In the genomic region with DNA sequence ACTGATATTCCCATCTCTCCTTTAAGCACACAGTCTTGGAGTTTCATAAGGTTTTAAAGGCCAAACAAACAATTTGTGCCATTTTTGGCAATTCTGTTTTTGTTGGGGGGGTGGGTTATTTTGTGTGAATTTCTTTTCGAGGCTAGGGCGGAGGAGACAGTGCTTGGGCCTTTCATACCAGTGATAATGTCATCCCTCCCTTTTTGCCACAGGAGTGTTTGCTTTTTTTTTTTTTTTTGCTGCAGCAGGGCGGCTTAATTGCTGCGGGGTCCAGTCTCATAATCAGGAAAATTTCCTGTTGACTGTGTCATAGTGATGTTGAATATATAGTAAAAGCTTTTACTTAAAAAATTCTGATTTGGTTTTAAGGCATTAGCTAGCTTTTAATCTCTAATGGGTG, we compare ENCODE assay signal across 8 cellular contexts. TPM values are rescaled to one million over a fixed set of nuclear protein-coding genes. Genes with fewer than 3 reads are reported as not detected.
DNase-seq lines count a peak whose midpoint lies in the region; ATAC-seq and TF ChIP-seq lines count a peak whose summit lies in the region.

No MANE protein-coding gene starts in this region.

- no peaks in the 10 kb centered on the region; a peak in 2 of 4 replicates for H3K36me3 ChIP-seq in HCT116 (ENCODE audit: control insufficient read depth in 1 of 2, insufficient read depth in 2 of 2, low read length in 2 of 2)
- peaks cover 7% of the 10 kb centered on the region; the same call in 1 of the 2 replicates for H3K36me3 ChIP-seq in SK-N-MC (ENCODE audit: insufficient read depth, low read length)
- H3K36me3 ChIP-seq in skeletal muscle tissue (ENCODE audit: control insufficient read depth in 3 of 3, insufficient read depth in 3 of 3, low read length in 3 of 3): no peaks in the 10 kb centered on the region

- TF ChIP-seq POLR2A in HCT116 (IDR thresholded peaks at IDR 0.05; ENCODE audit: borderline replicate concordance, extremely low read depth, insufficient read depth, insufficient read length): no peak

- no peak overlapping the region for H2AFZ ChIP-seq in HCT116 (ENCODE audit: low read depth, low read length, poor library complexity, severe bottlenecking)

- no peaks in the 10 kb centered on the region for H3K9me2 ChIP-seq in HCT116 (ENCODE audit: insufficient read depth)

- H3K4me3 ChIP-seq in HCT116 (replicated peaks in 1 of 2; ENCODE audit: low read depth in 1 of 2, low read length in 2 of 2) (peak overlapping the region; percentile 73 to 78), SK-N-MC (peak overlapping the region; percentile 88), skeletal muscle tissue (ENCODE audit: low read length in 3 of 3) (peak overlapping the region; percentile 68 to 88 (median 75))

- TF ChIP-seq CTCF in HCT116 (IDR thresholded peaks at IDR 0.05 in 2 of 3, conservative IDR thresholded peaks at IDR 0.05 in 1 of 3; ENCODE audit: borderline replicate concordance in 1 of 3, insufficient read depth in 1 of 3, low read depth in 2 of 3, low read length in 2 of 3): no peak
- no peak for TF ChIP-seq CTCF in foreskin keratinocyte (conservative IDR thresholded peaks at IDR 0.05)

- H3K9me3 ChIP-seq in HCT116 (ENCODE audit: control insufficient read depth in 1 of 2, insufficient read depth in 1 of 2, low read depth in 1 of 2, low read length in 2 of 2): no peaks in the 10 kb centered on the region
- no peaks in the 10 kb centered on the region for H3K9me3 ChIP-seq in SK-N-MC (ENCODE audit: low read depth, low read length)
- H3K9me3 ChIP-seq in skeletal muscle tissue (ENCODE audit: control insufficient read depth in 3 of 3, low read length in 3 of 3): no peaks in the 10 kb centered on the region

- BruUV-seq in HCT116 (replicated peaks; lab: Mats Ljungman, UMichigan): no TSS peak

- no peak for TF ChIP-seq RAD21 in HCT116 (IDR thresholded peaks at IDR 0.05; ENCODE audit: low read depth)

- CTCF ChIA-PET in HCT116 (lab: Charles Lee): no interaction called here

- peaks cover 63% of the 10 kb centered on the region for H3K79me2 ChIP-seq in HCT116 (ENCODE audit: insufficient read depth, low read length)

- DNase-seq in HCT116 (ENCODE audit: low read depth, low spot score) (no peak), SK-N-MC (ENCODE audit: low read depth, low spot score) (no peak), foreskin keratinocyte (no peak), NOMO-1 (lab: John Stamatoyannopoulos, UW; ENCODE audit: unreplicated experiment in 2 of 2) (no peak), cerebellar cortex (ENCODE audit: low spot score) (no peak), NCI-H510A (lab: John Stamatoyannopoulos, UW) (no peak)

- H4K20me1 ChIP-seq in HCT116 (ENCODE audit: insufficient read depth): peaks cover 15% of the 10 kb centered on the region; the same call in 1 of the 2 replicates

- ATAC-seq in HCT116 (no peak), foreskin keratinocyte (no peak), GM19463 (IDR thresholded peaks at IDR 0.05; ENCODE audit: unreplicated experiment) (no peak)

- POLR2A ChIA-PET in HCT116 (lab: Charles Lee): no interaction called here

- H3K4me1 ChIP-seq in HCT116 (ENCODE audit: control insufficient read depth in 1 of 2, insufficient read depth in 2 of 2, low read length in 2 of 2) (peaks cover 23 to 36% of the 10 kb centered on the region in 2 experiments), foreskin keratinocyte (peaks cover 28% of the 10 kb centered on the region), skeletal muscle tissue (ENCODE audit: control insufficient read depth in 3 of 3, insufficient read depth in 3 of 3, low read length in 3 of 3) (peaks cover 20 to 28% (median 26%) of the 10 kb centered on the region in 3 donors)

- H3K4me2 ChIP-seq in HCT116 (ENCODE audit: low read length): peak overlapping the region; percentile 77

- H3K27me3 ChIP-seq in HCT116 (ENCODE audit: insufficient read depth, low read length) (no peaks in the 10 kb centered on the region), foreskin keratinocyte (no peaks in the 10 kb centered on the region), skeletal muscle tissue (ENCODE audit: control insufficient read depth in 3 of 3, insufficient read depth in 3 of 3, low read length in 3 of 3) (no peaks in the 10 kb centered on the region)

- RAD21 ChIA-PET in HCT116 (lab: Charles Lee; ENCODE audit: low non-redundant PET in 1 of 2, low total read pairs in 2 of 2, uncharacterized antibody in 2 of 2, unreplicated experiment in 2 of 2): no interaction called here

- H3K27ac ChIP-seq in HCT116 (ENCODE audit: low read depth, low read length) (peak overlapping the region; percentile 98; the same call in 1 of the 2 replicates), SK-N-MC (no peak overlapping the region), foreskin keratinocyte (peak overlapping the region; percentile 95), skeletal muscle tissue (ENCODE audit: low read depth, low read length) (peak overlapping the region; percentile 98)

- peak overlapping the region; percentile 94 for H3K9ac ChIP-seq in HCT116 (ENCODE audit: low read length)
- peak overlapping the region; percentile 98 for H3K9ac ChIP-seq in SK-N-MC (ENCODE audit: insufficient read length)
- H3K9ac ChIP-seq in skeletal muscle tissue (ENCODE audit: low read depth in 1 of 3, low read length in 3 of 3): peak overlapping the region; percentile 82 to 95 (median 87)

- intact Hi-C loops in HCT116 (cut with micrococcal nuclease): loop anchor here (5.0 to 10.0 kb wide), 2 partner anchors 37 to 80 kb away; no protein-coding TSS in a partner anchor

TF ChIP-seq in HCT116, 20 proteins besides CTCF, POLR2A, EP300 and RAD21:
- no peak for TF ChIP-seq CEBPB (IDR thresholded peaks at IDR 0.05; ENCODE audit: low read depth)
- no peak for TF ChIP-seq SP1 (IDR thresholded peaks at IDR 0.05; ENCODE audit: low read depth)

RNA-seq across cellular contexts. Expression of gene PAFAH1B1, which starts 1.7 kb away (rescaled TPM):
- 113 TPM for total RNA-seq in HCT116 (2021; ENCODE audit: unreplicated experiment)
- polyA plus RNA-seq in HCT116 (2012): 84.3 and 86.7 TPM in 2 replicates
- total RNA-seq in foreskin keratinocyte: 116 and 136 TPM in 2 replicates
- polyA plus RNA-seq in foreskin keratinocyte: 82.2 and 87.9 TPM in 2 replicates
- 96.6 TPM for total RNA-seq in skeletal muscle tissue
